Comparison of ENCODE assay signal across 8 cellular contexts in the genomic region with DNA sequence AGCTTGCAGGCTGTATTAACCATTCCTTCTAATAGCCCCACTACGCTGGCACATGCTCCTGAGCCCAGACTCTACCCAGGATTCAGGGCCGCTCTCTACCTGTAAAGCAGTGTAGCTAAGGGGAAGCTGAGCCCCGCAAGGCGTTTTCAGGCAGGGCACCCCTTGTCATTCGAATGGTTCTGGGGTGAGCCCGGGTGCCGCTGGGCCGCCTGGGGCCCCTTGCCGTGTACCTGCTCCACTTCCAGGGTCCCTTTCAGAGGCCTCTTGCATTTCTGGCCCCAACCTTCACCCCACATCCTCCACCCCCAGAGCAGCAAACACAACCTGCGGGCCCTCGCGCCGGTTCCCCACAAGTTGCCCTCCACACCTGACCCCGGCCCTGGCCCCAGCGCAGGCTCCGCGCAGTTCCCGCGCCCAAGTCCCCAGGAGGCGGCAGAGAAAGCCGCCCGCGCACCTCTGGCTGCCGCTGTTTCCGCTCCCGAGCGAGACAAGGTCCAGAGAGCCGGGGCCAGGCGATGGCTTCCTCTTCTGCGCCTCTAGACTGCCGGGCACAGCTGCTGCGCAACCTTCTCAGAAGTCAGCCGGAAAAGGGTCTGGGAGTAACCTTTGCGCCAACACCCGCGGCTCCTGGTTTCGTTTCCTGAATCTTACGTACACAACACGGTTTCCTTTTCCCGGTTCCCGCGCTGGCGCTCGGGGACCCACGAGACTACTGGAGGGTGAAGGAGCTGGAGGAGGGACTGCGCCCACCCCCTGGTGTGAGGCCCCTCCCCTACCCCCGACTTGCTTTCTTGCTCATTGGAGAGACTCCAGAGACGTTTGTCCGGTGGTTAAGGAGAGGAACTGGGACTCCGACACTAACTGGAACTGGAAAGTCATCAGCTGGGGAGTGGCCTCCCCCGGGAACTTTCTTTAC. TPM values are rescaled to one million over a fixed set of nuclear protein-coding genes. Genes with fewer than 3 reads are reported as not detected.
DNase-seq lines count a peak whose midpoint lies in the region; ATAC-seq, FAIRE-seq and TF ChIP-seq lines count a peak whose summit lies in the region.

TSS of gene PLSCR1 (minus strand) at position 595 of the 916 bp plus-strand sequence. CDS start 8,055 bp downstream, outside the sequence.

- H4K20me1 ChIP-seq in astrocyte (ENCODE audit: insufficient read depth, low read length): peaks cover 3% of the 10 kb centered on the region

- TF ChIP-seq CTCF in astrocyte (IDR thresholded peaks at IDR 0.05; ENCODE audit: insufficient read depth, low read depth, low read length) (no peak), uterus (IDR thresholded peaks at IDR 0.05) (no peak)

- intact Hi-C loops in uterus (cut with DNase I; ENCODE audit: low total_unique reads): no loop called here

- ATAC-seq in GM18505 (IDR thresholded peaks at IDR 0.05; ENCODE audit: unreplicated experiment): peak; percentile 86
- peak; percentile 85 for ATAC-seq in HG02870 (IDR thresholded peaks at IDR 0.05; ENCODE audit: unreplicated experiment)

- H3K4me3 ChIP-seq in astrocyte (ENCODE audit: insufficient read depth, low read depth, low read length) (peak within 1 kb of the TSS; percentile 88), uterus (peak within 1 kb of the TSS; percentile 95 to 96)

- peak within 1 kb of the TSS; percentile 94 for H3K9ac ChIP-seq in astrocyte (ENCODE audit: low read length)

- H3K27ac ChIP-seq in astrocyte (ENCODE audit: low read depth, low read length) (peak within 1 kb of the TSS; percentile 88), uterus (peak within 1 kb of the TSS; percentile 99 to 100)

- DNase-seq in NCI-H146 (lab: John Stamatoyannopoulos, UW) (peak; percentile 96), T-helper 22 cell (ENCODE audit: low read depth) (peak; percentile 41), astrocyte (ENCODE audit: low read depth) (peak; percentile 95), hepatic stellate cell (ENCODE audit: low spot score) (peak; percentile 89), putamen (ENCODE audit: low spot score) (peak; percentile 86), uterus (peak; percentile 94 to 95)

- peak within 1 kb of the TSS; percentile 96 for H3K27ac Mint-ChIP-seq in astrocyte (ENCODE audit: unreplicated experiment)

- no peaks in the 10 kb centered on the region for H3K27me3 Mint-ChIP-seq in astrocyte (ENCODE audit: low read depth, unreplicated experiment)

- H3K4me2 ChIP-seq in astrocyte (ENCODE audit: low read length): peak within 1 kb of the TSS; percentile 90

- H3K4me1 ChIP-seq in astrocyte (ENCODE audit: insufficient read depth, low read length) (peaks cover 10% of the 10 kb centered on the region), uterus (no peaks in the 10 kb centered on the region)

- peak; percentile 70 for TF ChIP-seq POLR2A in GM18505 (IDR thresholded peaks at IDR 0.05; ENCODE audit: borderline replicate concordance, extremely low read depth, insufficient read depth, insufficient read length)
- TF ChIP-seq POLR2A in uterus (IDR thresholded peaks at IDR 0.05): peak; percentile 46 to 75

- H2AFZ ChIP-seq in astrocyte (ENCODE audit: low read depth, low read length): peak within 1 kb of the TSS; percentile 93

- H3K36me3 Mint-ChIP-seq in astrocyte (ENCODE audit: low read depth, unreplicated experiment): peaks cover 7% of the 10 kb centered on the region

- H3K9me3 ChIP-seq in astrocyte (ENCODE audit: insufficient read depth, low read depth, low read length) (no peaks in the 10 kb centered on the region), uterus (no peaks in the 10 kb centered on the region)

- H3K36me3 ChIP-seq in astrocyte (ENCODE audit: insufficient read depth, low read length): no peaks in the 10 kb centered on the region
- no peaks in the 10 kb centered on the region for H3K36me3 ChIP-seq in uterus

- H3K27me3 ChIP-seq in astrocyte (ENCODE audit: insufficient read depth, low read length): no peaks in the 10 kb centered on the region
- H3K27me3 ChIP-seq in uterus: no peaks in the 10 kb centered on the region

- FAIRE-seq in astrocyte (lab: Jason Lieb, UNC): no peak

- peaks cover 14% of the 10 kb centered on the region for H3K4me1 Mint-ChIP-seq in astrocyte (ENCODE audit: low read depth, unreplicated experiment)

- H3K4me3 Mint-ChIP-seq in astrocyte (ENCODE audit: unreplicated experiment): peak within 1 kb of the TSS; percentile 94

- peaks cover 23% of the 10 kb centered on the region for H3K79me2 ChIP-seq in astrocyte (ENCODE audit: insufficient read depth, low read length)

- H3K9me3 Mint-ChIP-seq in astrocyte (ENCODE audit: unreplicated experiment): no peaks in the 10 kb centered on the region

RNA-seq across cellular contexts. Expression of gene PLSCR1, which starts in this region (rescaled TPM):
- total RNA-seq in astrocyte (178 and 217 TPM in 2 replicates), uterus (100 to 1,000 TPM in 2 of 4 donors, 10 to 100 TPM in 2; 75.6 to 248 (median 116) TPM)

Comparison
In these comparisons a context has a peak if more than half of its experiments do, and no peak if none do; other contexts are left out.
1. Peak in every context shown above with its lines: DNase-seq, ATAC-seq, H3K4me3 ChIP-seq and H3K27ac ChIP-seq.
2. DNase-seq: peak in every context shown above with its lines; median percentile 96 in NCI-H146; 95 in astrocyte; 94 in uterus; 89 in hepatic stellate cell; 86 in putamen; 41 in T-helper 22 cell.